ENCODE assay signal across 6 cellular contexts in the genomic region with DNA sequence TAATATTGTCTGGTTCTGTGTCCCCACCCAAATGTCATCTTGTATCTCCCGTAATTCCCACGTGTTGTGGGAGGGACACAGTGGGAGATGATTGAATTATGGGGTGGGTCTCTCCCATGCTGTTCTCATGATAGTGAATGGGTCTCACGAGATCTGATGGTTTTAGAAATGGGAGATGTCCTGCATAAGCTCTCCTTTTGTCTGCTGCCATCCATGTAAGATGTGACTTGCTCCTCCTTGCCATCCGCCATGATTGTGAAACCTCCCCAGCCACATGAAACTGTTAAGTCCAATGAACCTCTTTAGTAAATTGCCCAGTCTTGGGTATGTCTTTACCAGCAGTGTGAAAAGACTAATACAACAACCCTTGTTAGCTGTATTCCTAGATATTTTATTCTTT.
"Had no signal": no experiment of that assay in that cellular context is flagged by ENCODE, and none has a peak within 500 bp of the region (broad histone marks: within the 10 kb centered on the region; RNA-seq: fewer than 3 reads in every experiment).

No MANE protein-coding gene starts in this region.

- H3K27ac ChIP-seq: HL-60, KMS-11 had no signal

- FAIRE-seq: HTR-8/SVneo had no signal

- H3K4me2 ChIP-seq: KMS-11 had no signal

- DNase-seq: IMR-90, KBM-7, KG1 had no signal

- H3K9ac ChIP-seq: KMS-11 had no signal
